22 cellular contexts compared by ENCODE assay signal in genomic region chr7:74121401-74122249, GRCh38. TPM values are rescaled to one million over a fixed set of nuclear protein-coding genes. Genes with fewer than 3 reads are reported as not detected.
A peak's percentile ranks its signal among the peaks of the same experiment; 100 is the strongest.
DNase-seq lines count a peak whose midpoint lies in the region; ATAC-seq, FAIRE-seq and TF ChIP-seq lines count a peak whose summit lies in the region.
"Had no signal": no experiment of that assay in that cellular context is flagged by ENCODE, and none has a peak within 500 bp of the region (broad histone marks: within the 10 kb centered on the region; RNA-seq: fewer than 3 reads in every experiment).

No MANE protein-coding gene starts in this region.

- peak overlapping the region in 4 of 11 experiments; percentile 48 to 61 (median 58); a peak in 8 of 22 replicates for H3K9ac ChIP-seq in BLaER1 treated with 17β-estradiol and CSF1 and Interleukin-3, amounts not matched to agents 10 nM and 100 nM
- peak overlapping the region; percentile 58 for H3K9ac ChIP-seq in Karpas-422 (ENCODE audit: low read length)
- H3K9ac ChIP-seq in K562 (ENCODE audit: insufficient read depth in 1 of 2, low read depth in 2 of 2, low read length in 2 of 2): peak overlapping the region in 1 of 2 experiments; percentile 52; a peak in 1 of 4 replicates
- H3K9ac ChIP-seq in colonic mucosa (ENCODE audit: low read depth in 2 of 2, low read length in 2 of 2): no peak overlapping the region

- H3K4me2 ChIP-seq in BLaER1 treated with 17β-estradiol and CSF1 and Interleukin-3, amounts not matched to agents 10 nM and 100 nM: peak overlapping the region in 8 of 11 experiments; percentile 6 to 84 (median 72); a peak in 15 of 22 replicates
- peak overlapping the region; percentile 76 for H3K4me2 ChIP-seq in Karpas-422 (ENCODE audit: low read depth, low read length, poor library complexity, severe bottlenecking)
- no peak overlapping the region for H3K4me2 ChIP-seq in K562 (ENCODE audit: insufficient read depth, low read length)

- peaks cover 40 to 63% (median 49%) of the 10 kb centered on the region in 11 experiments for H3K36me3 ChIP-seq in BLaER1 treated with 17β-estradiol and CSF1 and Interleukin-3, amounts not matched to agents 10 nM and 100 nM
- peaks cover 17% of the 10 kb centered on the region; the same call in 1 of the 2 replicates for H3K36me3 ChIP-seq in Karpas-422 (ENCODE audit: insufficient read depth, low read length)
- H3K36me3 ChIP-seq in K562 (ENCODE audit: control insufficient read depth, insufficient read depth, low read length): peaks cover 26% of the 10 kb centered on the region; the same call in 1 of the 3 replicates
- H3K36me3 ChIP-seq in colonic mucosa: no peaks in the 10 kb centered on the region

- H3K4me1 ChIP-seq in BLaER1 treated with 17β-estradiol and CSF1 and Interleukin-3, amounts not matched to agents 10 nM and 100 nM: peaks cover 0 to 41% (median 23%) of the 10 kb centered on the region in 10 experiments; a peak in 16 of 20 replicates
- H3K4me1 ChIP-seq in Karpas-422 (ENCODE audit: low read length) (peaks cover 27% of the 10 kb centered on the region), K562 (replicated peaks in 1 of 2; ENCODE audit: control insufficient read depth in 2 of 2, insufficient read depth in 2 of 2, low read length in 2 of 2) (peaks cover 0 to 12% of the 10 kb centered on the region in 2 experiments; a peak in 1 of 5 replicates), colonic mucosa (no peaks in the 10 kb centered on the region)
- H3K4me1 ChIP-seq: left ventricle myocardium inferior, SJSA1 had no signal

- H3K4me1 Mint-ChIP-seq in stimulated activated effector memory CD8-positive, alpha-beta T cell treated with anti-CD3 and anti-CD28 coated beads, Interleukin-12 subunit alpha, Interleukin-12 subunit beta, amount 100 ng/mL, for 72 hours: no peaks in the 10 kb centered on the region
- H3K4me1 Mint-ChIP-seq: CD4-positive, CD25-positive, alpha-beta regulatory T cell had no signal

- in situ Hi-C loops in K562 (cut with MboI): no loop called here

- H3K9me2 ChIP-seq in Karpas-422 (replicated peaks; ENCODE audit: insufficient read depth, low read length): no peaks in the 10 kb centered on the region

- TF ChIP-seq RAD21 in K562 (CRISPR knock-in tag; conservative IDR thresholded peaks at IDR 0.05 in 1 of 2, IDR thresholded peaks at IDR 0.05 in 1 of 2): no peak

- H3K9me3 ChIP-seq in BLaER1 treated with 17β-estradiol and CSF1 and Interleukin-3, amounts not matched to agents 10 nM and 100 nM (replicated peaks in 1 of 11): no peaks in the 10 kb centered on the region
- no peaks in the 10 kb centered on the region for H3K9me3 ChIP-seq in Karpas-422 (ENCODE audit: low read length)
- H3K9me3 ChIP-seq in K562 (replicated peaks; ENCODE audit: control insufficient read depth, insufficient read depth, low read depth, low read length): no peaks in the 10 kb centered on the region
- no peaks in the 10 kb centered on the region for H3K9me3 ChIP-seq in colonic mucosa
- H3K9me3 ChIP-seq: SJSA1 had no signal

- POLR2A ChIA-PET in K562 (lab: Yijun Ruan, JAX): interaction anchor here (0.6 to 1.2 kb wide), 2 partner anchors 10 to 122 kb away, joined by 3 read pairs; no protein-coding TSS in a partner anchor

- no peaks in the 10 kb centered on the region for H3K9me1 ChIP-seq in K562 (ENCODE audit: control insufficient read depth, insufficient read depth, low read length)

- FAIRE-seq in K562 (lab: Jason Lieb, UNC): no peak
- FAIRE-seq: islet of Langerhans, TTC549 had no signal

- H3K4me3 Mint-ChIP-seq in stimulated activated effector memory CD8-positive, alpha-beta T cell treated with anti-CD3 and anti-CD28 coated beads, Interleukin-12 subunit alpha, Interleukin-12 subunit beta, amount 100 ng/mL, for 72 hours: no peak overlapping the region
- H3K4me3 Mint-ChIP-seq: activated CD8-positive, alpha-beta T cell treated with anti-CD3 and anti-CD28 coated beads, Interleukin-2, amount 10 ng/mL, durations not matched to agents 7 days and 5 days; CD4-positive, CD25-positive, alpha-beta regulatory T cell; type B pancreatic cell had no signal

- DNase-seq in Karpas-422 (peak; percentile 97), K562 (ENCODE audit: extremely low read depth in 1 of 4, low spot score in 3 of 4) (no peak), colonic mucosa (no peak), NCI-H1092 (lab: John Stamatoyannopoulos, UW) (no peak), SHP77 (lab: John Stamatoyannopoulos, UW) (no peak)
- DNase-seq in stimulated activated effector memory CD8-positive, alpha-beta T cell treated with anti-CD3 and anti-CD28 coated beads, Interleukin-12 subunit alpha, Interleukin-12 subunit beta, amount 100 ng/mL, for 72 hours (ENCODE audit: low spot score in 2 of 2): no peak
- DNase-seq: activated CD4-positive, alpha-beta T cell treated with anti-CD3 and anti-CD28 coated beads for 1 hour; activated CD8-positive, alpha-beta T cell treated with anti-CD3 and anti-CD28 coated beads, Interleukin-2, amount 10 ng/mL, durations not matched to agents 7 days and 5 days; activated gamma-delta T cell treated with Interleukin-2 at 50 U/mL for 16 hours; CD4-positive, CD25-positive, alpha-beta regulatory T cell; IMR-90; left ventricle myocardium inferior; NCI-H1092 treated with DMSO at 0.1 percent for 48 hours; NCI-H187 treated with DMSO at 0.1 percent for 48 hours; NCI-H524 treated with DMSO at 0.1 percent for 48 hours; occipital lobe had no signal

- CTCF ChIA-PET in K562 (lab: Yijun Ruan, JAX; ENCODE audit: low intra/inter-chr PET ratio): no interaction called here

- no peak overlapping the region; a peak in 1 of 20 replicates for H3K4me3 ChIP-seq in BLaER1 treated with 17β-estradiol and CSF1 and Interleukin-3, amounts not matched to agents 10 nM and 100 nM
- H3K4me3 ChIP-seq in Karpas-422 (ENCODE audit: low read length) (peak overlapping the region; percentile 51; the same call in 1 of the 2 replicates), K562 (no peak overlapping the region), colonic mucosa (no peak overlapping the region)
- H3K4me3 ChIP-seq: left ventricle myocardium inferior, SJSA1, skin epidermis had no signal

- peak overlapping the region in 4 of 11 experiments; percentile 32 to 57 (median 49); a peak in 7 of 22 replicates for H3K27ac ChIP-seq in BLaER1 treated with 17β-estradiol and CSF1 and Interleukin-3, amounts not matched to agents 10 nM and 100 nM
- peak overlapping the region; percentile 86 for H3K27ac ChIP-seq in Karpas-422 (ENCODE audit: low read length)
- H3K27ac ChIP-seq in K562 (ENCODE audit: extremely low read depth, low read depth, low read length): no peak overlapping the region
- no peak overlapping the region for H3K27ac ChIP-seq in colonic mucosa
- H3K27ac ChIP-seq: left ventricle myocardium inferior, SJSA1, skin epidermis had no signal

- TF ChIP-seq POLR2A in K562 (conservative IDR thresholded peaks at IDR 0.05): no peak

- no peaks in the 10 kb centered on the region for H3K9me3 Mint-ChIP-seq in stimulated activated effector memory CD8-positive, alpha-beta T cell treated with anti-CD3 and anti-CD28 coated beads, Interleukin-12 subunit alpha, Interleukin-12 subunit beta, amount 100 ng/mL, for 72 hours
- H3K9me3 Mint-ChIP-seq: type B pancreatic cell had no signal

- peak overlapping the region; percentile 67 for H3K27ac Mint-ChIP-seq in stimulated activated effector memory CD8-positive, alpha-beta T cell treated with anti-CD3 and anti-CD28 coated beads, Interleukin-12 subunit alpha, Interleukin-12 subunit beta, amount 100 ng/mL, for 72 hours
- H3K27ac Mint-ChIP-seq: activated CD8-positive, alpha-beta T cell treated with anti-CD3 and anti-CD28 coated beads, Interleukin-2, amount 10 ng/mL, durations not matched to agents 7 days and 5 days; CD4-positive, CD25-positive, alpha-beta regulatory T cell; type B pancreatic cell had no signal

- H3K79me2 ChIP-seq in Karpas-422 (ENCODE audit: low read length) (no peaks in the 10 kb centered on the region), K562 (ENCODE audit: control insufficient read depth, insufficient read depth, low read length) (no peaks in the 10 kb centered on the region)

- BruUV-seq in K562 (replicated peaks; lab: Mats Ljungman, UMichigan): TSS peak; percentile 62

- H3K27me3 ChIP-seq in BLaER1 treated with 17β-estradiol and CSF1 and Interleukin-3, amounts not matched to agents 10 nM and 100 nM: no peaks in the 10 kb centered on the region
- H3K27me3 ChIP-seq in Karpas-422 (ENCODE audit: low read length) (no peaks in the 10 kb centered on the region), K562 (ENCODE audit: control insufficient read depth in 2 of 2, insufficient read depth in 2 of 2, low read length in 2 of 2) (no peaks in the 10 kb centered on the region), colonic mucosa (no peaks in the 10 kb centered on the region)
- H3K27me3 ChIP-seq: SJSA1 had no signal

- no peak for ATAC-seq in K562
- no peak for ATAC-seq in stimulated activated effector memory CD8-positive, alpha-beta T cell treated with anti-CD3 and anti-CD28 coated beads, Interleukin-12 subunit alpha, Interleukin-12 subunit beta, amount 100 ng/mL, for 72 hours
- ATAC-seq: activated CD8-positive, alpha-beta T cell treated with anti-CD3 and anti-CD28 coated beads, Interleukin-2, amount 10 ng/mL, durations not matched to agents 7 days and 5 days had no signal

- 80% methylated on average over 18 of the region's 26 CpGs for WGBS in K562 (ENCODE audit: insufficient coverage, low coverage, missing lambda C conversion rate)

- no peak for TF ChIP-seq EP300 in K562 (IDR thresholded peaks at IDR 0.05; ENCODE audit: low read length)

- peaks cover 41% of the 10 kb centered on the region for H3K36me3 Mint-ChIP-seq in stimulated activated effector memory CD8-positive, alpha-beta T cell treated with anti-CD3 and anti-CD28 coated beads, Interleukin-12 subunit alpha, Interleukin-12 subunit beta, amount 100 ng/mL, for 72 hours

- H2AFZ ChIP-seq in Karpas-422 (ENCODE audit: low read length): no peak overlapping the region
- H2AFZ ChIP-seq in K562 (ENCODE audit: low read depth, low read length): no peak overlapping the region

- intact Hi-C loops in K562 (cut with micrococcal nuclease) (no loop called here), colonic mucosa (cut with DNase I) (no loop called here)

- peaks cover 0 to 28% (median 19%) of the 10 kb centered on the region in 11 experiments; a peak in 16 of 22 replicates for H4K20me1 ChIP-seq in BLaER1 treated with 17β-estradiol and CSF1 and Interleukin-3, amounts not matched to agents 10 nM and 100 nM
- H4K20me1 ChIP-seq in Karpas-422 (ENCODE audit: insufficient read depth, low read depth, low read length) (peaks cover 10% of the 10 kb centered on the region; the same call in 1 of the 2 replicates), K562 (replicated peaks; ENCODE audit: control insufficient read depth, insufficient read depth, low read length) (no peaks in the 10 kb centered on the region)

- TF ChIP-seq CTCF in K562 (IDR thresholded peaks at IDR 0.05 in 2 of 3, conservative IDR thresholded peaks at IDR 0.05 in 1 of 3; ENCODE audit: insufficient read depth in 2 of 3, low read depth in 1 of 3, low read length in 3 of 3) (no peak), colonic mucosa (IDR thresholded peaks at IDR 0.05) (no peak)

RNA-seq across cellular contexts. Expression of gene LIMK1, which starts 38.0 kb away (rescaled TPM):
- 44.7 and 56.2 TPM in 2 replicates for total RNA-seq in Karpas-422 (2014; rRNA removed; shearing (Covaris generic); ENCODE audit: low replicate concordance)
- total RNA-seq in K562 (2011; cell fraction: chromatin; rRNA removed; ENCODE audit: low replicate concordance): 23.2 and 66.1 TPM in 2 replicates
- 28.6 and 29.9 TPM in 2 replicates for total RNA-seq in K562 (2011; cell fraction: nucleolus; rRNA removed)
- 24.9 and 30.2 TPM in 2 replicates for total RNA-seq in K562 (2011; cell fraction: nucleoplasm; rRNA removed)
- total RNA-seq in K562 (2014; rRNA removed) (21.1 and 23.1 TPM in 2 replicates), K562 (2014; rRNA removed; fragmentation: Illumina TruSeq; extraction: Trizol) (5.1 and 6.4 TPM in 2 replicates), K562 (2015; rRNA removed; fragmentation: Illumina TruSeq; extraction: Trizol) (15.0 and 16.0 TPM in 2 replicates), K562 (2021) (29.0 and 30.0 TPM in 2 replicates), colonic mucosa (10 to 100 TPM; 11.1 to 16.5 TPM)
- polyA plus RNA-seq in K562 (2011; rRNA removed) (14.3 and 17.7 TPM in 2 replicates), K562 (2014; fragmentation: Illumina TruSeq; extraction: Trizol) (24.5 and 36.9 TPM in 2 replicates), K562 (2014; fragmentation: Nextera tagmentation; extraction: Ambion mirVana) (under 1 TPM; 0.14 to 0.38 TPM), K562 (2014; rRNA removed) (15.9 and 18.1 TPM in 2 replicates)
- polyA plus RNA-seq in K562 (2011; cell fraction: cytosol; rRNA removed): 17.9 and 46.8 TPM in 2 replicates
- 22.4 and 50.0 TPM in 2 replicates for polyA plus RNA-seq in K562 (2011; cell fraction: nucleus; rRNA removed)
- polyA plus RNA-seq in K562 (2012): 18.8 and 23.1 TPM in 2 replicates
- 6.9 and 18.5 TPM in 2 replicates for polyA minus RNA-seq in K562 (2011; rRNA and poly(A)+ RNA removed)
- polyA minus RNA-seq in K562 (2011; cell fraction: cytosol; rRNA and poly(A)+ RNA removed): 15.1 and 16.3 TPM in 2 replicates
- polyA minus RNA-seq in K562 (2011; cell fraction: nucleus; rRNA and poly(A)+ RNA removed): 6.2 and 7.5 TPM in 2 replicates

RNA-seq across cellular contexts. Expression of gene EIF4H, which starts 52.5 kb away (rescaled TPM):
- total RNA-seq in Karpas-422 (2014; rRNA removed; shearing (Covaris generic); ENCODE audit: low replicate concordance): 200 and 286 TPM in 2 replicates
- total RNA-seq in K562 (2011; cell fraction: chromatin; rRNA removed; ENCODE audit: low replicate concordance): 135 and 180 TPM in 2 replicates
- total RNA-seq in K562 (2011; cell fraction: nucleolus; rRNA removed): 102 and 103 TPM in 2 replicates
- 156 and 188 TPM in 2 replicates for total RNA-seq in K562 (2011; cell fraction: nucleoplasm; rRNA removed)
- total RNA-seq in K562 (2014; rRNA removed) (315 and 338 TPM in 2 replicates), K562 (2014; rRNA removed; fragmentation: Illumina TruSeq; extraction: Trizol) (262 and 319 TPM in 2 replicates), K562 (2015; rRNA removed; fragmentation: Illumina TruSeq; extraction: Trizol) (350 and 354 TPM in 2 replicates), K562 (2021) (408 and 416 TPM in 2 replicates), colonic mucosa (100 to 1,000 TPM; 297 to 302 TPM)
- polyA plus RNA-seq in K562 (2011; rRNA removed) (346 and 435 TPM in 2 replicates), K562 (2014; fragmentation: Illumina TruSeq; extraction: Trizol) (319 and 334 TPM in 2 replicates), K562 (2014; fragmentation: Nextera tagmentation; extraction: Ambion mirVana) (10 to 100 TPM; 11.0 to 15.9 TPM), K562 (2014; rRNA removed) (369 and 425 TPM in 2 replicates)
- 391 and 403 TPM in 2 replicates for polyA plus RNA-seq in K562 (2011; cell fraction: cytosol; rRNA removed)
- 160 and 185 TPM in 2 replicates for polyA plus RNA-seq in K562 (2011; cell fraction: nucleus; rRNA removed)
- polyA plus RNA-seq in K562 (2012): 372 and 407 TPM in 2 replicates
- polyA minus RNA-seq in K562 (2011; rRNA and poly(A)+ RNA removed): 295 and 304 TPM in 2 replicates
- 159 and 193 TPM in 2 replicates for polyA minus RNA-seq in K562 (2011; cell fraction: cytosol; rRNA and poly(A)+ RNA removed)
- 95.7 and 151 TPM in 2 replicates for polyA minus RNA-seq in K562 (2011; cell fraction: nucleus; rRNA and poly(A)+ RNA removed)
